17 cellular contexts compared by ENCODE assay signal in the genomic region with DNA sequence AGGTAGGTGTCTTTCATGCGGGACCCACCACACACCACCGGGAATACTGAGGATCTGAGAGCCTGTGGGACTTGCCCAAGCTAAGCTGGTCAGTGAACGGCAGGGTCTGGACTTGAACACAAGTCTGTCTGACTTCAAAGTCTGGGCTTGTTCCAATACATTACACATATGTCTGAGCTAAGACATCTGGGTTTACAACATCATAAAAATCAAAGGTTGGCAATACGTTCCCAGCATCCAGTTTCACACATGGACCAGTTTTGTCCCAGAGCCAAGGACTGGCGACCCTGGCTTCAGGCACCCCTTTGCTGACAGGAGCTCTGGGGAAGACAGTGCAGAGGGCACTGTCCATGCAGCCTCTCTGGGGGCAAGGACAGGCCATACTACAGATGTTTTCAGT. TPM values are rescaled to one million over a fixed set of nuclear protein-coding genes. Genes with fewer than 3 reads are reported as not detected.
DNase-seq lines count a peak whose midpoint lies in the region; ATAC-seq and TF ChIP-seq lines count a peak whose summit lies in the region.
"Had no signal": no experiment of that assay in that cellular context is flagged by ENCODE, and none has a peak within 500 bp of the region (broad histone marks: within the 10 kb centered on the region; RNA-seq: fewer than 3 reads in every experiment).

No MANE protein-coding gene starts in this region.

- no peak overlapping the region for H3K4me3 ChIP-seq in Caco-2 (ENCODE audit: low read depth, low read length)
- no peak overlapping the region for H3K4me3 ChIP-seq in choroid plexus epithelial cell (ENCODE audit: low read depth, low read length)
- no peak overlapping the region for H3K4me3 ChIP-seq in foreskin fibroblast (ENCODE audit: low read depth in 1 of 2, low read length in 2 of 2)
- no peak overlapping the region for H3K4me3 ChIP-seq in neuronal stem cell (ENCODE audit: low read length in 2 of 2)

- H3K9me3 Mint-ChIP-seq in Caco-2 (ENCODE audit: unreplicated experiment): no peaks in the 10 kb centered on the region
- H3K9me3 Mint-ChIP-seq: CD8-positive, alpha-beta memory T cell had no signal

- intact Hi-C loops in Caco-2 (cut with micrococcal nuclease; ENCODE audit: unreplicated experiment): loop anchor here (2.0 kb wide), 1 partner anchor 39 kb away; no protein-coding TSS in a partner anchor

- no peak overlapping the region for H3K27ac ChIP-seq in neuronal stem cell (replicated peaks; ENCODE audit: low read length)

- H3K4me1 ChIP-seq in Caco-2: peaks cover 69% of the 10 kb centered on the region
- peaks cover 6 to 18% of the 10 kb centered on the region in 2 donors for H3K4me1 ChIP-seq in neuronal stem cell (ENCODE audit: control insufficient read depth in 2 of 2, insufficient read depth in 1 of 2, low read depth in 1 of 2, low read length in 2 of 2)
- H3K4me1 ChIP-seq: BE2C had no signal

- H2AK5ac ChIP-seq in neuronal stem cell (ENCODE audit: low read depth, low read length): no peak overlapping the region

- no peak overlapping the region for H3K14ac ChIP-seq in neuronal stem cell (ENCODE audit: low read length)

- CTCF ChIA-PET in Caco-2 (lab: Charles Lee): no interaction called here

- no peaks in the 10 kb centered on the region for H3K79me1 ChIP-seq in neuronal stem cell (ENCODE audit: low read depth, low read length)

- no CpG with 5 or more reads among the region's 5 CpGs for WGBS in neuronal stem cell (ENCODE audit: extremely low coverage in 2 of 2, insufficient read length in 2 of 2, insufficient replicate concordance in 1 of 2), 2 donors

- no peak overlapping the region for H3K4ac ChIP-seq in neuronal stem cell (ENCODE audit: low read length)

- ATAC-seq in GM21528 (IDR thresholded peaks at IDR 0.05; ENCODE audit: low FRiP score, unreplicated experiment) (no peak), HG03175 (IDR thresholded peaks at IDR 0.05; ENCODE audit: unreplicated experiment) (no peak)
- ATAC-seq: SK-N-SH treated with all-trans-retinoic acid at 6 μM for 48 hours had no signal

- no peak overlapping the region for H2BK5ac ChIP-seq in neuronal stem cell (ENCODE audit: low read length)

- H3K9me3 ChIP-seq in Caco-2 (no peaks in the 10 kb centered on the region), neuronal stem cell (replicated peaks in 1 of 2; ENCODE audit: control insufficient read depth in 2 of 2, insufficient read depth in 1 of 2, low read depth in 1 of 2, low read length in 2 of 2) (peaks cover 0 to 4% of the 10 kb centered on the region in 2 donors)
- H3K9me3 ChIP-seq: BE2C had no signal

- no peak overlapping the region for H3K4me2 ChIP-seq in neuronal stem cell (ENCODE audit: insufficient read depth, low read length, poor library complexity, severe bottlenecking)

- H2BK120ac ChIP-seq in neuronal stem cell (ENCODE audit: low read depth, low read length): no peak overlapping the region

- H3K36me3 ChIP-seq in Caco-2 (ENCODE audit: control insufficient read depth, insufficient read depth, low read length) (no peaks in the 10 kb centered on the region; the same call in 1 of the 2 replicates), neuronal stem cell (replicated peaks in 1 of 2; ENCODE audit: control insufficient read depth in 2 of 2, insufficient read depth in 2 of 2, low read length in 2 of 2) (no peaks in the 10 kb centered on the region)
- H3K36me3 ChIP-seq: BE2C had no signal

- no peak overlapping the region for H2AFZ ChIP-seq in neuronal stem cell (ENCODE audit: low read length)

- no peaks in the 10 kb centered on the region for H3K27me3 ChIP-seq in Caco-2 (replicated peaks; ENCODE audit: control insufficient read depth, insufficient read depth, low read length)
- peaks cover 0 to 13% (median 0%) of the 10 kb centered on the region in 3 experiments for H3K27me3 ChIP-seq in neuronal stem cell (ENCODE audit: control insufficient read depth in 3 of 3, insufficient read depth in 3 of 3, low read depth in 1 of 3, low read length in 3 of 3)
- H3K27me3 ChIP-seq: BE2C had no signal

- no peak overlapping the region for H3K4me3 Mint-ChIP-seq in Caco-2 (ENCODE audit: unreplicated experiment)
- H3K4me3 Mint-ChIP-seq: CD8-positive, alpha-beta memory T cell had no signal

- no peak overlapping the region for H3K23ac ChIP-seq in neuronal stem cell (ENCODE audit: low read depth, low read length, poor library complexity)

- H2BK15ac ChIP-seq in neuronal stem cell (ENCODE audit: low read length): no peak overlapping the region

- H3K4me1 Mint-ChIP-seq in Caco-2 (ENCODE audit: low read depth, unreplicated experiment): peaks cover 58% of the 10 kb centered on the region

- BruUV-seq in Caco-2 (replicated peaks; lab: Mats Ljungman, UMichigan): no TSS peak

- H3K27me3 Mint-ChIP-seq in Caco-2 (ENCODE audit: insufficient read depth, unreplicated experiment): no peaks in the 10 kb centered on the region

- H2BK12ac ChIP-seq in neuronal stem cell (ENCODE audit: low read length): no peak overlapping the region

- no peak for DNase-seq in Caco-2
- peak; percentile 23 for DNase-seq in choroid plexus epithelial cell (ENCODE audit: low read depth)
- peak; percentile 18 to 55 for DNase-seq in foreskin fibroblast
- DNase-seq in neuronal stem cell (ENCODE audit: low spot score): no peak
- no peak for DNase-seq in dedifferentiated amniotic fluid mesenchymal stem cell (ENCODE audit: extremely low spot score)
- DNase-seq: ACHN; BE2C; CD8-positive, alpha-beta memory T cell; GF-D8; MV-4-11; NCI-H1417; NCI-H187 treated with DMSO at 0.1 percent for 48 hours; NCI-H69; SHP77 treated with DMSO at 0.1 percent for 48 hours had no signal

- H3K36me3 Mint-ChIP-seq in Caco-2 (ENCODE audit: insufficient read depth, unreplicated experiment): peaks cover 13% of the 10 kb centered on the region

- POLR2A ChIA-PET in Caco-2 (lab: Charles Lee): no interaction called here

- no peak overlapping the region for H4K8ac ChIP-seq in neuronal stem cell (ENCODE audit: low read depth, low read length)

- peak overlapping the region; percentile 99 for H3K27ac Mint-ChIP-seq in Caco-2 (ENCODE audit: unreplicated experiment)
- H3K27ac Mint-ChIP-seq: CD8-positive, alpha-beta memory T cell had no signal

- H4K91ac ChIP-seq in neuronal stem cell (ENCODE audit: low read depth, low read length, poor library complexity): no peak overlapping the region

- H3K9ac ChIP-seq in neuronal stem cell (ENCODE audit: low read depth, low read length, poor library complexity): peak overlapping the region; percentile 34

- TF ChIP-seq CTCF in Caco-2 (IDR thresholded peaks at IDR 0.05; ENCODE audit: insufficient read depth in 1 of 2, low read depth in 1 of 2, low read length in 1 of 2, severe bottlenecking in 1 of 2, unreplicated experiment in 1 of 2) (no peak), choroid plexus epithelial cell (conservative IDR thresholded peaks at IDR 0.05; ENCODE audit: low read depth, low read length) (no peak), foreskin fibroblast (IDR thresholded peaks at IDR 0.05; ENCODE audit: low read depth, low read length) (no peak)

- H3K18ac ChIP-seq in neuronal stem cell (ENCODE audit: low read length): no peak overlapping the region

RNA-seq across cellular contexts. Expression of a gene that starts 27.9 kb away (rescaled TPM):
- total RNA-seq in Caco-2 (2022): 141 and 168 TPM in 2 replicates
- 7.2 TPM for polyA plus RNA-seq in neuronal stem cell (2013, experiment 1 of 2)
- polyA plus RNA-seq in neuronal stem cell (2013, experiment 2 of 2): 7.1 TPM

Comparison
In these comparisons a context has a peak if more than half of its experiments do, and no peak if none do; other contexts are left out.
1. DNase-seq: peak in choroid plexus epithelial cell (single experiment) and foreskin fibroblast (2 of 2); none in Caco-2 (0 of 2), neuronal stem cell (single experiment) and dedifferentiated amniotic fluid mesenchymal stem cell (single experiment).